Comparison of ENCODE assay signal across 8 cellular contexts in genomic region chr16:1942810-1943726, GRCh38. TPM values are rescaled to one million over a fixed set of nuclear protein-coding genes. Genes with fewer than 3 reads are reported as not detected.
DNase-seq lines count a peak whose midpoint lies in the region; ATAC-seq and TF ChIP-seq lines count a peak whose summit lies in the region.

TSS of gene MSRB1 (minus strand) at chr16:1943199. CDS start at chr16:1943156, 43 bp downstream.

- peaks cover 29% of the 10 kb centered on the region for H3K4me1 Mint-ChIP-seq in activated T-cell treated with anti-CD3 and anti-CD28 coated beads, Interleukin-2, amount 50 U/mL, for 24 hours (ENCODE audit: low read depth)

- no peaks in the 10 kb centered on the region for H3K9me3 Mint-ChIP-seq in activated T-cell treated with anti-CD3 and anti-CD28 coated beads, Interleukin-2, amount 50 U/mL, for 24 hours

- H3K4me3 Mint-ChIP-seq in activated T-cell treated with anti-CD3 and anti-CD28 coated beads, Interleukin-2, amount 50 U/mL, for 24 hours: peak within 1 kb of the TSS; percentile 92

- no peaks in the 10 kb centered on the region for H3K27me3 Mint-ChIP-seq in activated T-cell treated with anti-CD3 and anti-CD28 coated beads, Interleukin-2, amount 50 U/mL, for 24 hours

- DNase-seq in DMS153 (lab: John Stamatoyannopoulos, UW) (peak; percentile 96), KBM-7 (peak; percentile 95), epithelial cell of proximal tubule (ENCODE audit: low read depth) (peak; percentile 67)
- peak; percentile 99 for DNase-seq in activated T-cell treated with anti-CD3 and anti-CD28 coated beads, Interleukin-2, amount 50 U/mL, for 24 hours
- DNase-seq in stimulated activated CD8-positive, alpha-beta memory T cell treated with anti-CD3 and anti-CD28 coated beads, Interleukin-7, amount 100 ng/mL, for 24 hours (ENCODE audit: low read depth): peak; percentile 99

- in situ Hi-C loops in KBM-7 (cut with MboI; ENCODE audit: low pct_unique_long_range_greater_than_20kb, low sequenced_read_pairs): no loop called here

- ATAC-seq in GM21717 (IDR thresholded peaks at IDR 0.05; ENCODE audit: unreplicated experiment): peak; percentile 76

- peak within 1 kb of the TSS; percentile 46 for H3K9ac ChIP-seq in muscle layer of colon (ENCODE audit: low read length)

- no peak for TF ChIP-seq CTCF in epithelial cell of proximal tubule (conservative IDR thresholded peaks at IDR 0.05; ENCODE audit: low read depth, low read length)

- H3K27me3 ChIP-seq in muscle layer of colon (ENCODE audit: control insufficient read depth in 1 of 2, insufficient read depth in 2 of 2, low read length in 2 of 2): no peaks in the 10 kb centered on the region

- H3K9me3 ChIP-seq in muscle layer of colon (ENCODE audit: low read length): no peaks in the 10 kb centered on the region

- peak within 1 kb of the TSS; percentile 91 for H3K27ac Mint-ChIP-seq in activated T-cell treated with anti-CD3 and anti-CD28 coated beads, Interleukin-2, amount 50 U/mL, for 24 hours

- peaks cover 14% of the 10 kb centered on the region for H3K4me1 ChIP-seq in muscle layer of colon (ENCODE audit: insufficient read depth, low read length)

- H3K4me3 ChIP-seq in epithelial cell of proximal tubule (ENCODE audit: low read depth, low read length): peak within 1 kb of the TSS; percentile 98
- peak within 1 kb of the TSS; percentile 78 to 95 for H3K4me3 ChIP-seq in muscle layer of colon (ENCODE audit: low read depth in 1 of 2, low read length in 2 of 2)

- H3K36me3 Mint-ChIP-seq in activated T-cell treated with anti-CD3 and anti-CD28 coated beads, Interleukin-2, amount 50 U/mL, for 24 hours (ENCODE audit: low read depth): peaks cover 20% of the 10 kb centered on the region

- H3K27ac ChIP-seq in muscle layer of colon (ENCODE audit: low read depth, low read length): peak within 1 kb of the TSS; percentile 73

- H3K36me3 ChIP-seq in muscle layer of colon (ENCODE audit: insufficient read depth, low read length): peaks cover 20% of the 10 kb centered on the region

TF ChIP-seq in PFSK-1, 5 proteins besides CTCF, POLR2A, EP300 and RAD21:
- no peak for TF ChIP-seq REST (IDR thresholded peaks at IDR 0.05; ENCODE audit: insufficient read depth in 1 of 2, low read depth in 2 of 2, low read length in 2 of 2)
- TF ChIP-seq FOXP2 (optimal IDR thresholded peaks at IDR 0.05; ENCODE audit: borderline replicate concordance, extremely low read depth, extremely low read length, insufficient read depth): no peak
- TF ChIP-seq POLR2AphosphoS5 (IDR thresholded peaks at IDR 0.05; ENCODE audit: low read depth, low read length): peak; percentile 59
- TF ChIP-seq TAF1 (IDR thresholded peaks at IDR 0.05; ENCODE audit: borderline replicate concordance, insufficient read depth, low read length): peak; percentile 84; the same call in 1 of the 2 replicates
- TF ChIP-seq SIN3A (IDR thresholded peaks at IDR 0.05; ENCODE audit: borderline replicate concordance, insufficient read depth, low read length): no peak

RNA-seq across cellular contexts. Expression of gene MSRB1, which starts in this region (rescaled TPM):
- 12.7 TPM for polyA plus RNA-seq in PFSK-1 (2012; ENCODE audit: insufficient read length, low read depth)
- total RNA-seq in epithelial cell of proximal tubule: 8.6 and 22.0 TPM in 2 replicates

Comparison
In these comparisons a context has a peak if more than half of its experiments do, and no peak if none do; other contexts are left out.
1. Peak in every context shown above with its lines: DNase-seq, ATAC-seq, H3K4me3 ChIP-seq and H3K27ac ChIP-seq.